Comparison of ENCODE assay signal across 17 cellular contexts in genomic region chr19:40266111-40266510, GRCh38. TPM values are rescaled to one million over a fixed set of nuclear protein-coding genes. Genes with fewer than 3 reads are reported as not detected.
DNase-seq lines count a peak whose midpoint lies in the region; ATAC-seq and TF ChIP-seq lines count a peak whose summit lies in the region.
"Had no signal": no experiment of that assay in that cellular context is flagged by ENCODE, and none has a peak within 500 bp of the region (broad histone marks: within the 10 kb centered on the region; RNA-seq: fewer than 3 reads in every experiment).

No MANE protein-coding gene starts in this region.

- in situ Hi-C loops in gastrocnemius medialis (cut with MboI; ENCODE audit: low sequenced_read_pairs in 4 of 4): no loop called here

- TF ChIP-seq CTCF in HEK293 (tag by site-specific recombination; IDR thresholded peaks at IDR 0.05) (no peak), heart left ventricle (IDR thresholded peaks at IDR 0.05) (no peak), gastrocnemius medialis (IDR thresholded peaks at IDR 0.05 in 4 of 5, conservative IDR thresholded peaks at IDR 0.05 in 1 of 5) (no peak), foreskin keratinocyte (conservative IDR thresholded peaks at IDR 0.05) (no peak), endothelial cell (IDR thresholded peaks at IDR 0.05; ENCODE audit: unreplicated experiment) (no peak)

- H3K4me1 ChIP-seq in HEK293 (ENCODE audit: control insufficient read depth, insufficient read depth, low read length) (no peaks in the 10 kb centered on the region; the same call in 1 of the 2 replicates), heart left ventricle (peaks cover 4 to 54% (median 33%) of the 10 kb centered on the region in 12 donors), gastrocnemius medialis (peaks cover 73 to 76% of the 10 kb centered on the region in 2 donors), foreskin keratinocyte (no peaks in the 10 kb centered on the region)

- peak; percentile 68 to 84 (median 76) for ATAC-seq in heart left ventricle
- peak; percentile 73 to 79 for ATAC-seq in gastrocnemius medialis
- no peak for ATAC-seq in naive thymus-derived CD8-positive, alpha-beta T cell
- ATAC-seq in foreskin keratinocyte: no peak
- ATAC-seq: GM23338 had no signal

- CTCF ChIA-PET in HEK293 (lab: Yijun Ruan, JAX): interaction anchor here (0.5 kb wide), 1 partner anchor 108 kb away, joined by 3 read pairs; no protein-coding TSS in a partner anchor

- peak; percentile 67 for DNase-seq in NCI-H345 treated with DMSO at 0.1 percent for 48 hours (lab: John Stamatoyannopoulos, UW; ENCODE audit: unreplicated experiment)
- peak; percentile 71 to 87 (median 78) for DNase-seq in heart left ventricle
- DNase-seq in gastrocnemius medialis: peak; percentile 93 to 99
- DNase-seq in naive thymus-derived CD8-positive, alpha-beta T cell: no peak
- DNase-seq in foreskin keratinocyte: no peak
- DNase-seq in NCI-H2227 treated with DMSO at 0.1 percent for 48 hours (lab: John Stamatoyannopoulos, UW): no peak
- DNase-seq in endothelial cell (ENCODE audit: low spot score): no peak
- DNase-seq: activated naive CD4-positive, alpha-beta T cell treated with anti-CD3 and anti-CD28 coated beads, Interleukin-2, amount 50 U/mL, for 16 hours; NCI-H1930; stimulated activated CD4-positive, alpha-beta T cell treated with anti-CD3 and anti-CD28 coated beads, Interleukin-2, amount 100 ng/mL, for 24 hours; SW 1271 had no signal

- H3K4me3 Mint-ChIP-seq in naive thymus-derived CD8-positive, alpha-beta T cell: no peak overlapping the region
- no peak overlapping the region for H3K4me3 Mint-ChIP-seq in endothelial cell (ENCODE audit: unreplicated experiment)
- H3K4me3 Mint-ChIP-seq: GM23338 had no signal

- H3K36me3 Mint-ChIP-seq in naive thymus-derived CD8-positive, alpha-beta T cell: peaks cover 0 to 69% (median 9%) of the 10 kb centered on the region in 3 donors
- H3K36me3 Mint-ChIP-seq in endothelial cell (ENCODE audit: low read depth, unreplicated experiment): peaks cover 27% of the 10 kb centered on the region

- peaks cover 60 to 62% of the 10 kb centered on the region in 2 experiments for H3K36me3 ChIP-seq in HEK293 (ENCODE audit: control insufficient read depth in 2 of 2, insufficient read depth in 1 of 2, low read length in 2 of 2)
- H3K36me3 ChIP-seq in heart left ventricle: peaks cover 0 to 41% (median 23%) of the 10 kb centered on the region in 9 donors
- H3K36me3 ChIP-seq in gastrocnemius medialis: peaks cover 0 to 4% of the 10 kb centered on the region in 2 donors

- 44 to 60% (median 52%) methylated on average over 16 to 17 of the region's 17 CpGs for WGBS in heart left ventricle, 4 donors

- H3K27me3 ChIP-seq in heart left ventricle (no peaks in the 10 kb centered on the region), gastrocnemius medialis (no peaks in the 10 kb centered on the region), foreskin keratinocyte (no peaks in the 10 kb centered on the region)

- TF ChIP-seq POLR2A in heart left ventricle (IDR thresholded peaks at IDR 0.05) (no peak), gastrocnemius medialis (IDR thresholded peaks at IDR 0.05) (peak; percentile 36 to 67)

- H3K9me3 Mint-ChIP-seq in naive thymus-derived CD8-positive, alpha-beta T cell: no peaks in the 10 kb centered on the region
- H3K9me3 Mint-ChIP-seq in endothelial cell (ENCODE audit: unreplicated experiment): no peaks in the 10 kb centered on the region
- H3K9me3 Mint-ChIP-seq: GM23338 had no signal

- intact Hi-C loops in heart left ventricle (cut with DNase I): no loop called here
- intact Hi-C loops in gastrocnemius medialis (cut with DNase I; ENCODE audit: low total_unique reads): loop anchor here (10.0 kb wide), 2 partner anchors 441 to 1601 kb away; no protein-coding TSS in a partner anchor

- H3K27me3 Mint-ChIP-seq in naive thymus-derived CD8-positive, alpha-beta T cell: no peaks in the 10 kb centered on the region
- peaks cover 13% of the 10 kb centered on the region for H3K27me3 Mint-ChIP-seq in endothelial cell (ENCODE audit: unreplicated experiment)

- POLR2A ChIA-PET in HEK293 (lab: Yijun Ruan, JAX): no interaction called here
- POLR2A ChIA-PET in naive thymus-derived CD8-positive, alpha-beta T cell (lab: Charles Lee): interaction anchor here (0.6 kb wide), 1 partner anchor 122 kb away, joined by 3 read pairs; no protein-coding TSS in a partner anchor

- peak overlapping the region; percentile 55 for H3K27ac ChIP-seq in HEK293 (ENCODE audit: extremely low read depth, low read depth, low read length)
- peak overlapping the region in 10 of 12 donors; percentile 16 to 78 (median 51) for H3K27ac ChIP-seq in heart left ventricle
- H3K27ac ChIP-seq in gastrocnemius medialis: peak overlapping the region; percentile 93 to 98 (median 96)
- no peak overlapping the region for H3K27ac ChIP-seq in foreskin keratinocyte

- H3K27ac Mint-ChIP-seq in naive thymus-derived CD8-positive, alpha-beta T cell: peak overlapping the region in 3 of 10 donors; percentile 40 to 65 (median 61)
- no peak overlapping the region for H3K27ac Mint-ChIP-seq in endothelial cell (ENCODE audit: unreplicated experiment)

- H3K9me3 ChIP-seq in HEK293 (ENCODE audit: control insufficient read depth, insufficient read depth, low read depth, low read length): no peaks in the 10 kb centered on the region
- no peaks in the 10 kb centered on the region for H3K9me3 ChIP-seq in heart left ventricle
- no peaks in the 10 kb centered on the region for H3K9me3 ChIP-seq in gastrocnemius medialis

- peaks cover 32 to 74% (median 50%) of the 10 kb centered on the region in 4 donors for H3K4me1 Mint-ChIP-seq in naive thymus-derived CD8-positive, alpha-beta T cell
- no peaks in the 10 kb centered on the region for H3K4me1 Mint-ChIP-seq in endothelial cell (ENCODE audit: unreplicated experiment)

- no peak overlapping the region for H3K4me3 ChIP-seq in HEK293 (ENCODE audit: low read depth, low read length)
- no peak overlapping the region for H3K4me3 ChIP-seq in heart left ventricle
- H3K4me3 ChIP-seq in gastrocnemius medialis: peak overlapping the region; percentile 41 to 61 (median 44)
- H3K4me3 ChIP-seq: GM23338 had no signal

TF ChIP-seq in HEK293, 187 proteins besides CTCF, POLR2A, EP300 and RAD21:
- TF ChIP-seq ZNF555 (tag by site-specific recombination; conservative IDR thresholded peaks at IDR 0.05) (no peak), ZNF514 (tag by site-specific recombination; IDR thresholded peaks at IDR 0.05) (no peak), ZNF747 (tag by site-specific recombination; IDR thresholded peaks at IDR 0.05) (no peak), ZNF473 (tag by site-specific recombination; IDR thresholded peaks at IDR 0.05) (no peak), HOXA7 (CRISPR knock-in tag; IDR thresholded peaks at IDR 0.05; ENCODE audit: borderline replicate concordance) (no peak), ZNF626 (tag by site-specific recombination; IDR thresholded peaks at IDR 0.05) (no peak), ZNF184 (tag by site-specific recombination; IDR thresholded peaks at IDR 0.05) (no peak), ZEB2 (tag by site-specific recombination; IDR thresholded peaks at IDR 0.05) (no peak), ZIC2 (tag by site-specific recombination; IDR thresholded peaks at IDR 0.05) (no peak; the same call in 1 of the 2 replicates)
TF ChIP-seq in HEK293: peak in this region for 0.

RNA-seq across cellular contexts. Expression of gene AKT2, which starts 19.0 kb away (rescaled TPM):
- total RNA-seq in heart left ventricle: 100 to 1,000 TPM in 7 of 9 donors, 10 to 100 TPM in 2; 81.8 to 132 (median 113) TPM
- 10 to 100 TPM; 71.0 to 91.0 TPM for polyA plus RNA-seq in heart left ventricle
- 100 to 1,000 TPM in 2 of 4 donors, 10 to 100 TPM in 2; 88.0 to 387 (median 102) TPM for total RNA-seq in gastrocnemius medialis
- total RNA-seq in naive thymus-derived CD8-positive, alpha-beta T cell: 100 to 1,000 TPM; 202 to 210 TPM
- 10 to 100 TPM; 21.5 to 26.9 (median 22.9) TPM for polyA plus RNA-seq in naive thymus-derived CD8-positive, alpha-beta T cell
- 110 and 111 TPM in 2 replicates for total RNA-seq in foreskin keratinocyte
- 81.6 and 89.1 TPM in 2 replicates for polyA plus RNA-seq in foreskin keratinocyte
- total RNA-seq in endothelial cell (ENCODE audit: unreplicated experiment): 89.8 TPM

RNA-seq across cellular contexts. Expression of gene CCNP, which starts 39.6 kb away (rescaled TPM):
- total RNA-seq in heart left ventricle: under 1 TPM in 2 of 9 donors, not detected in 7; 0.21 to 0.75 TPM
- not detected for polyA plus RNA-seq in heart left ventricle
- not detected for total RNA-seq in gastrocnemius medialis
- 1 to 10 TPM; 2.3 to 2.6 TPM for total RNA-seq in naive thymus-derived CD8-positive, alpha-beta T cell
- polyA plus RNA-seq in naive thymus-derived CD8-positive, alpha-beta T cell: under 1 TPM in 1 of 3 donors, not detected in 2; 0.14 TPM
- 0.11 and 0.24 TPM in 2 replicates for total RNA-seq in foreskin keratinocyte
- 0.29 and 0.38 TPM in 2 replicates for polyA plus RNA-seq in foreskin keratinocyte
- 0.18 TPM for total RNA-seq in endothelial cell (ENCODE audit: unreplicated experiment)
- total RNA-seq: ureter had no signal

RNA-seq across cellular contexts. Expression of gene TTC9B, which starts 47.9 kb away (rescaled TPM):
- total RNA-seq in heart left ventricle: not detected
- polyA plus RNA-seq in heart left ventricle: not detected
- not detected for total RNA-seq in gastrocnemius medialis
- not detected for total RNA-seq in naive thymus-derived CD8-positive, alpha-beta T cell
- polyA plus RNA-seq in naive thymus-derived CD8-positive, alpha-beta T cell: not detected
- not detected in 2 replicates for total RNA-seq in foreskin keratinocyte
- polyA plus RNA-seq in foreskin keratinocyte: not detected in 2 replicates
- total RNA-seq in endothelial cell (ENCODE audit: unreplicated experiment): 1.1 TPM
- total RNA-seq: renal cortical epithelial cell, ureter had no signal
- polyA plus RNA-seq: BJ, keratinocyte had no signal

Comparison
In these comparisons a context has a peak if more than half of its experiments do, and no peak if none do; other contexts are left out.
1. H3K4me3 ChIP-seq: peak in gastrocnemius medialis (4 of 4); none in HEK293 (single experiment) and heart left ventricle (0 of 12).
2. DNase-seq: peak in NCI-H345 treated with DMSO at 0.1 percent for 48 hours (single experiment), heart left ventricle (5 of 5) and gastrocnemius medialis (2 of 2); none in naive thymus-derived CD8-positive, alpha-beta T cell (0 of 10), foreskin keratinocyte (0 of 2), NCI-H2227 treated with DMSO at 0.1 percent for 48 hours (single experiment) and endothelial cell (single experiment).
3. ATAC-seq: peak in heart left ventricle (4 of 4) and gastrocnemius medialis (2 of 2); none in naive thymus-derived CD8-positive, alpha-beta T cell (0 of 2) and foreskin keratinocyte (single experiment).
4. POLR2A ChIP-seq: peak in gastrocnemius medialis (2 of 2); none in heart left ventricle (0 of 2).